Comparison of ENCODE assay signal across 14 cellular contexts in genomic region chr1:179296831-179297377, GRCh38. TPM values are rescaled to one million over a fixed set of nuclear protein-coding genes. Genes with fewer than 3 reads are reported as not detected.
DNase-seq lines count a peak whose midpoint lies in the region; FAIRE-seq and TF ChIP-seq lines count a peak whose summit lies in the region.
"Had no signal": no experiment of that assay in that cellular context is flagged by ENCODE, and none has a peak within 500 bp of the region (broad histone marks: within the 10 kb centered on the region; RNA-seq: fewer than 3 reads in every experiment).

No MANE protein-coding gene starts in this region.

- no peak overlapping the region for H3K4me3 Mint-ChIP-seq in activated T-cell treated with anti-CD3 and anti-CD28 coated beads, Interleukin-2, amount 50 U/mL, for 24 hours
- H3K4me3 Mint-ChIP-seq in astrocyte (ENCODE audit: unreplicated experiment), result peak overlapping the region; percentile 52

- FAIRE-seq in astrocyte (lab: Jason Lieb, UNC), result no peak

- intact Hi-C loops in spleen (cut with DNase I; ENCODE audit: low total_unique reads), result loop anchor here (10.0 kb wide), 2 partner anchors 48 to 172 kb away; no protein-coding TSS in a partner anchor

- DNase-seq in activated T-cell treated with anti-CD3 and anti-CD28 coated beads, Interleukin-2, amount 50 U/mL, for 24 hours, result no peak
- no peak for DNase-seq in activated T-cell treated with anti-CD3 and anti-CD28 coated beads, Interleukin-2, amount 50 U/mL, for 1 hour
- DNase-seq in NOMO-1 (lab: John Stamatoyannopoulos, UW; ENCODE audit: unreplicated experiment in 2 of 2) (peak; percentile 39 to 81), astrocyte (ENCODE audit: low read depth) (no peak), pons (ENCODE audit: low spot score) (peak; percentile 68), inferior parietal cortex (ENCODE audit: extremely low spot score) (no peak), NCI-H524 (lab: John Stamatoyannopoulos, UW) (no peak), spleen (no peak)
- DNase-seq: aorta; DMS79 treated with DMSO at 0.1 percent for 48 hours; NCI-H1436; NCI-H510A; stimulated activated CD4-positive, alpha-beta T cell treated with anti-CD3 and anti-CD28 coated beads, Interleukin-12 subunit alpha, Interleukin-12 subunit beta, amount 100 ng/mL, for 4 hours; transverse colon had no signal

- peak overlapping the region; percentile 9 for H3K27ac Mint-ChIP-seq in activated T-cell treated with anti-CD3 and anti-CD28 coated beads, Interleukin-2, amount 50 U/mL, for 24 hours
- no peak overlapping the region for H3K27ac Mint-ChIP-seq in astrocyte (ENCODE audit: unreplicated experiment)

- H3K4me1 Mint-ChIP-seq in activated T-cell treated with anti-CD3 and anti-CD28 coated beads, Interleukin-2, amount 50 U/mL, for 24 hours (ENCODE audit: low read depth), result peaks cover 64% of the 10 kb centered on the region
- peaks cover 23% of the 10 kb centered on the region for H3K4me1 Mint-ChIP-seq in astrocyte (ENCODE audit: low read depth, unreplicated experiment)

- TF ChIP-seq CTCF in astrocyte (IDR thresholded peaks at IDR 0.05; ENCODE audit: insufficient read depth, low read depth, low read length) (no peak), spleen (IDR thresholded peaks at IDR 0.05 in 8 of 11, conservative IDR thresholded peaks at IDR 0.05 in 3 of 11) (no peak)

- H3K36me3 Mint-ChIP-seq in activated T-cell treated with anti-CD3 and anti-CD28 coated beads, Interleukin-2, amount 50 U/mL, for 24 hours (ENCODE audit: low read depth), result peaks cover 45% of the 10 kb centered on the region
- H3K36me3 Mint-ChIP-seq in astrocyte (ENCODE audit: low read depth, unreplicated experiment), result peaks cover 5% of the 10 kb centered on the region

- no peaks in the 10 kb centered on the region for H3K27me3 Mint-ChIP-seq in activated T-cell treated with anti-CD3 and anti-CD28 coated beads, Interleukin-2, amount 50 U/mL, for 24 hours
- H3K27me3 Mint-ChIP-seq in astrocyte (ENCODE audit: low read depth, unreplicated experiment), result no peaks in the 10 kb centered on the region

- 65 to 75% (median 71%) methylated on average over 4 of the region's 4 CpGs for WGBS in spleen, 5 donors

- H3K9me3 ChIP-seq in astrocyte (ENCODE audit: insufficient read depth, low read depth, low read length), result no peaks in the 10 kb centered on the region
- H3K9me3 ChIP-seq in spleen, result no peaks in the 10 kb centered on the region
- H3K9me3 ChIP-seq: transverse colon had no signal

- H3K36me3 ChIP-seq in astrocyte (ENCODE audit: insufficient read depth, low read length), result no peaks in the 10 kb centered on the region
- peaks cover 0 to 3% (median 0%) of the 10 kb centered on the region in 6 donors for H3K36me3 ChIP-seq in spleen
- H3K36me3 ChIP-seq: transverse colon had no signal

- H3K9ac ChIP-seq in astrocyte (ENCODE audit: low read length), result no peak overlapping the region

- H3K4me3 ChIP-seq in astrocyte (ENCODE audit: insufficient read depth, low read depth, low read length) (no peak overlapping the region), spleen (peak overlapping the region in 1 of 8 donors; percentile 3)
- H3K4me3 ChIP-seq: transverse colon had no signal

- H3K4me2 ChIP-seq in astrocyte (ENCODE audit: low read length), result peak overlapping the region; percentile 13

- no peaks in the 10 kb centered on the region for H3K27me3 ChIP-seq in astrocyte (ENCODE audit: insufficient read depth, low read length)
- H3K27me3 ChIP-seq in spleen (replicated peaks in 1 of 7), result no peaks in the 10 kb centered on the region
- H3K27me3 ChIP-seq: transverse colon had no signal

- H2AFZ ChIP-seq in astrocyte (ENCODE audit: low read depth, low read length), result no peak overlapping the region

- H4K20me1 ChIP-seq in astrocyte (ENCODE audit: insufficient read depth, low read length), result peaks cover 27% of the 10 kb centered on the region

- TF ChIP-seq POLR2A in spleen (IDR thresholded peaks at IDR 0.05), result no peak

- H3K27ac ChIP-seq in astrocyte (ENCODE audit: low read depth, low read length) (no peak overlapping the region), spleen (peak overlapping the region in 3 of 8 donors; percentile 26 to 38 (median 34))
- H3K27ac ChIP-seq: transverse colon had no signal

- H3K79me2 ChIP-seq in astrocyte (ENCODE audit: insufficient read depth, low read length), result peaks cover 68% of the 10 kb centered on the region

- H3K4me1 ChIP-seq in astrocyte (ENCODE audit: insufficient read depth, low read length) (peaks cover 15% of the 10 kb centered on the region), spleen (peaks cover 17 to 87% (median 61%) of the 10 kb centered on the region in 6 donors)

- no peaks in the 10 kb centered on the region for H3K9me3 Mint-ChIP-seq in activated T-cell treated with anti-CD3 and anti-CD28 coated beads, Interleukin-2, amount 50 U/mL, for 24 hours
- no peaks in the 10 kb centered on the region for H3K9me3 Mint-ChIP-seq in astrocyte (ENCODE audit: unreplicated experiment)

RNA-seq across cellular contexts. Expression of gene SOAT1, which starts 3.3 kb away (rescaled TPM):
- 94.7 and 111 TPM in 2 replicates for total RNA-seq in astrocyte
- 10 to 100 TPM; 24.7 to 47.6 (median 33.7) TPM for total RNA-seq in spleen
- 10 to 100 TPM in 1 of 3 donors, 1 to 10 TPM in 2; 5.5 to 10.3 (median 5.6) TPM for polyA plus RNA-seq in spleen

Comparison
In these comparisons a context has a peak if more than half of its experiments do, and no peak if none do; other contexts are left out.
1. DNase-seq: peak in NOMO-1 (2 of 2) and pons (single experiment); none in activated T-cell treated with anti-CD3 and anti-CD28 coated beads, Interleukin-2, amount 50 U/mL, for 24 hours (single experiment), activated T-cell treated with anti-CD3 and anti-CD28 coated beads, Interleukin-2, amount 50 U/mL, for 1 hour (single experiment), astrocyte (single experiment), inferior parietal cortex (single experiment), NCI-H524 (0 of 2) and spleen (single experiment).